In genomic region chr12:65640489-65640901, GRCh38 we compare ENCODE assay signal across 15 cellular contexts.
DNase-seq lines count a peak whose midpoint lies in the region; ATAC-seq and TF ChIP-seq lines count a peak whose summit lies in the region.
"Had no signal": no experiment of that assay in that cellular context is flagged by ENCODE, and none has a peak within 500 bp of the region (broad histone marks: within the 10 kb centered on the region; RNA-seq: fewer than 3 reads in every experiment).

No MANE protein-coding gene starts in this region.

- no peak overlapping the region for H4K12ac ChIP-seq in trophoblast cell (ENCODE audit: low read depth, low read length)

- H3K36me3 ChIP-seq in RWPE2 (ENCODE audit: low read depth), result no peaks in the 10 kb centered on the region
- peaks cover 0 to 2% of the 10 kb centered on the region in 2 experiments for H3K36me3 ChIP-seq in trophoblast cell (ENCODE audit: control insufficient read depth in 1 of 2, insufficient read depth in 2 of 2, low read length in 2 of 2)
- H3K36me3 ChIP-seq: WERI-Rb-1 had no signal

- no peak overlapping the region for H3K18ac ChIP-seq in trophoblast cell (ENCODE audit: low read length)

- no peak overlapping the region for H3K4me3 Mint-ChIP-seq in stimulated activated naive CD8-positive, alpha-beta T cell treated with anti-CD3 and anti-CD28 coated beads, Interleukin-15, amount 100 ng/mL, for 72 hours
- no peak overlapping the region for H3K4me3 Mint-ChIP-seq in type B pancreatic cell
- H3K4me3 Mint-ChIP-seq: nephron progenitor cell; stimulated activated memory B cell treated with anti-CD40 and anti-IgM and Interleukin-4, amounts not matched to agents 10 μg/mL and 1 μg/mL and 100 μg/mL, for 72 hours had no signal

- no peaks in the 10 kb centered on the region for H3K79me2 ChIP-seq in trophoblast cell (ENCODE audit: control insufficient read depth, insufficient read depth, low read length, poor library complexity)

- H3K9me3 Mint-ChIP-seq in stimulated activated naive CD8-positive, alpha-beta T cell treated with anti-CD3 and anti-CD28 coated beads, Interleukin-15, amount 100 ng/mL, for 72 hours, result peaks cover 0 to 5% of the 10 kb centered on the region in 2 donors
- H3K9me3 Mint-ChIP-seq in type B pancreatic cell, result peaks cover 5% of the 10 kb centered on the region
- H3K9me3 Mint-ChIP-seq: nephron progenitor cell had no signal

- no peak overlapping the region for H4K91ac ChIP-seq in trophoblast cell (ENCODE audit: low read depth, low read length)

- peak overlapping the region; percentile 75 for H2BK12ac ChIP-seq in trophoblast cell (ENCODE audit: low read length)

- H3K36me3 Mint-ChIP-seq in type B pancreatic cell, result no peaks in the 10 kb centered on the region
- H3K36me3 Mint-ChIP-seq: stimulated activated memory B cell treated with anti-CD40 and anti-IgM and Interleukin-4, amounts not matched to agents 10 μg/mL and 1 μg/mL and 100 μg/mL, for 72 hours had no signal

- H3K27me3 Mint-ChIP-seq in stimulated activated naive CD8-positive, alpha-beta T cell treated with anti-CD3 and anti-CD28 coated beads, Interleukin-15, amount 100 ng/mL, for 72 hours, result peaks cover 38% of the 10 kb centered on the region
- peaks cover 6% of the 10 kb centered on the region for H3K27me3 Mint-ChIP-seq in type B pancreatic cell
- H3K27me3 Mint-ChIP-seq: stimulated activated memory B cell treated with anti-CD40 and anti-IgM and Interleukin-4, amounts not matched to agents 10 μg/mL and 1 μg/mL and 100 μg/mL, for 72 hours had no signal

- no peak overlapping the region for H2AK5ac ChIP-seq in trophoblast cell (ENCODE audit: low read length)

- no peaks in the 10 kb centered on the region for H3K79me1 ChIP-seq in trophoblast cell (ENCODE audit: low read length)

- WGBS in trophoblast cell (ENCODE audit: extremely low coverage, insufficient coverage, insufficient read length), result no CpG with 5 or more reads among the region's 3 CpGs

- H3K4me1 ChIP-seq in RWPE2 (ENCODE audit: insufficient read depth, poor library complexity, severe bottlenecking) (peaks cover 12% of the 10 kb centered on the region), trophoblast cell (ENCODE audit: control insufficient read depth in 1 of 2, insufficient read depth in 2 of 2, low read length in 2 of 2) (no peaks in the 10 kb centered on the region)

- no peak overlapping the region for H4K8ac ChIP-seq in trophoblast cell (ENCODE audit: low read depth, low read length)

- no peak overlapping the region for H3K23ac ChIP-seq in trophoblast cell (ENCODE audit: low read length)

- H2BK5ac ChIP-seq in trophoblast cell (ENCODE audit: low read depth, low read length, poor library complexity), result no peak overlapping the region

- no peak for ATAC-seq in RWPE2 (ENCODE audit: low read depth)
- ATAC-seq in stimulated activated naive CD8-positive, alpha-beta T cell treated with anti-CD3 and anti-CD28 coated beads, Interleukin-15, amount 100 ng/mL, for 72 hours, result no peak
- ATAC-seq: stimulated activated memory B cell treated with anti-CD40 and anti-IgM and Interleukin-4, amounts not matched to agents 10 μg/mL and 1 μg/mL and 100 μg/mL, for 72 hours had no signal

- H3K4me1 Mint-ChIP-seq in stimulated activated naive CD8-positive, alpha-beta T cell treated with anti-CD3 and anti-CD28 coated beads, Interleukin-15, amount 100 ng/mL, for 72 hours, result no peaks in the 10 kb centered on the region
- H3K4me1 Mint-ChIP-seq in type B pancreatic cell (ENCODE audit: unreplicated experiment), result peaks cover 20% of the 10 kb centered on the region
- H3K4me1 Mint-ChIP-seq: stimulated activated memory B cell treated with anti-CD40 and anti-IgM and Interleukin-4, amounts not matched to agents 10 μg/mL and 1 μg/mL and 100 μg/mL, for 72 hours had no signal

- TF ChIP-seq CTCF in RWPE2 (IDR thresholded peaks at IDR 0.05; ENCODE audit: poor library complexity, severe bottlenecking) (no peak), type B pancreatic cell (conservative IDR thresholded peaks at IDR 0.05) (no peak)

- no peak overlapping the region for H3K4ac ChIP-seq in trophoblast cell (ENCODE audit: low read depth, low read length)

- H3K4me3 ChIP-seq in RWPE2 (ENCODE audit: severe bottlenecking) (no peak overlapping the region), trophoblast cell (ENCODE audit: low read depth, low read length) (no peak overlapping the region)

- H3K14ac ChIP-seq in trophoblast cell (ENCODE audit: low read length), result no peak overlapping the region

- H3K27me3 ChIP-seq in RWPE2 (ENCODE audit: insufficient read depth, poor library complexity, severe bottlenecking) (no peaks in the 10 kb centered on the region), trophoblast cell (ENCODE audit: insufficient read depth, low read length) (no peaks in the 10 kb centered on the region)

- H3K27ac ChIP-seq in RWPE2 (ENCODE audit: poor library complexity, severe bottlenecking) (peak overlapping the region; percentile 100), trophoblast cell (ENCODE audit: low read depth, low read length) (no peak overlapping the region)

- H3K27ac Mint-ChIP-seq in stimulated activated naive CD8-positive, alpha-beta T cell treated with anti-CD3 and anti-CD28 coated beads, Interleukin-15, amount 100 ng/mL, for 72 hours, result no peak overlapping the region
- no peak overlapping the region for H3K27ac Mint-ChIP-seq in type B pancreatic cell
- H3K27ac Mint-ChIP-seq: nephron progenitor cell; stimulated activated memory B cell treated with anti-CD40 and anti-IgM and Interleukin-4, amounts not matched to agents 10 μg/mL and 1 μg/mL and 100 μg/mL, for 72 hours had no signal

- no peak overlapping the region for H2AFZ ChIP-seq in trophoblast cell (ENCODE audit: insufficient read depth, low read length, poor library complexity)

- no peak overlapping the region for H3K4me2 ChIP-seq in trophoblast cell (ENCODE audit: low read length)

- DNase-seq in COLO829 (ENCODE audit: low spot score), result peak; percentile 45
- DNase-seq in RWPE2 (ENCODE audit: low spot score), result no peak
- DNase-seq in fibroblast of peridontal ligament (ENCODE audit: extremely low read depth), result peak; percentile 28
- no peak for DNase-seq in trophoblast cell
- no peak for DNase-seq in HCEC 1CT
- DNase-seq in stimulated activated naive CD8-positive, alpha-beta T cell treated with anti-CD3 and anti-CD28 coated beads, Interleukin-15, amount 100 ng/mL, for 72 hours, result no peak
- DNase-seq in EL, result no peak
- DNase-seq in type B pancreatic cell (ENCODE audit: extremely low spot score, unreplicated experiment), result no peak
- DNase-seq: activated effector memory CD4-positive, alpha-beta T cell treated with Interleukin-2 at 50 U/mL for 16 hours; dermis blood vessel endothelial cell; NCI-H1436 treated with DMSO at 0.1 percent for 48 hours; NCI-H345; nephron progenitor cell; WERI-Rb-1 had no signal

- H2BK120ac ChIP-seq in trophoblast cell (ENCODE audit: insufficient read depth, low read length, poor library complexity), result no peak overlapping the region

- H3K9me3 ChIP-seq in RWPE2 (ENCODE audit: severe bottlenecking) (peaks cover 4% of the 10 kb centered on the region), trophoblast cell (ENCODE audit: insufficient read depth, low read depth, low read length) (no peaks in the 10 kb centered on the region)

- no peak overlapping the region for H3K9ac ChIP-seq in trophoblast cell (ENCODE audit: low read length)

Comparison
In these comparisons a context has a peak if more than half of its experiments do, and no peak if none do; other contexts are left out.
1. DNase-seq: peak in COLO829 (single experiment) and fibroblast of peridontal ligament (single experiment); none in RWPE2 (single experiment), trophoblast cell (0 of 2), HCEC 1CT (single experiment), stimulated activated naive CD8-positive, alpha-beta T cell treated with anti-CD3 and anti-CD28 coated beads, Interleukin-15, amount 100 ng/mL, for 72 hours (0 of 2), EL (single experiment) and type B pancreatic cell (single experiment).